Comparison of ENCODE assay signal across 8 cellular contexts in the genomic region with DNA sequence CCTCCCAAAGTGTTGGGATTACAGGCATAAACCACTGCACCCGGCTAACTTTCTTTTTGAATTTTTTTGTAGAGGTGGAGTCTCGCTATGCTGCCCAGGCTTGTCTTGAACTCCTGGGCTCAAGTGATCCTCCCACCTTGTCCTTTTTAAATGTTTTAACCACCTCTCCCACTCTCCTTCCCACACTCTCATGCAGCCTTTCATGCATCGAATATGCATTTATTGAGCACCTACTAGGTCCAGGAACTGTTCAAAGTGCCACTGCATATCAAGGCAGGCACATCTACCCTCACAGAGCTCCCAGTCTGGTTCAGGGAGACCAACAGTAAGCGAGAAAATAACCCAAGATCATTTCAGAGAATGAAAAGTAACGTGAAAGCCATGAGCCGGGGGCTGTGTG. TPM values are rescaled to one million over a fixed set of nuclear protein-coding genes. Genes with fewer than 3 reads are reported as not detected.
A peak's percentile ranks its signal among the peaks of the same experiment; 100 is the strongest.
DNase-seq lines count a peak whose midpoint lies in the region; ATAC-seq and TF ChIP-seq lines count a peak whose summit lies in the region.

No MANE protein-coding gene starts in this region.

- H2BK12ac ChIP-seq in trophoblast cell (ENCODE audit: low read length) = no peak overlapping the region

- H2AFZ ChIP-seq in trophoblast cell (ENCODE audit: insufficient read depth, low read length, poor library complexity) = no peak overlapping the region

- peak overlapping the region; percentile 87 to 95 (median 91) for H3K4me3 Mint-ChIP-seq in CD8-positive, alpha-beta memory T cell

- no peaks in the 10 kb centered on the region for H3K27me3 Mint-ChIP-seq in CD8-positive, alpha-beta memory T cell

- H3K27ac ChIP-seq in CD8-positive, alpha-beta memory T cell (ENCODE audit: low read depth, low read length) = peak overlapping the region; percentile 76
- H3K27ac ChIP-seq in Peyer's patch (peak overlapping the region; percentile 78 to 98 (median 94)), epithelial cell of prostate (peak overlapping the region; percentile 87), trophoblast cell (ENCODE audit: low read depth, low read length) (no peak overlapping the region)

- CTCF ChIA-PET in CD8-positive, alpha-beta memory T cell (lab: Charles Lee) = interaction anchor here (2.0 to 7.8 kb wide), 2 partner anchors 21 to 81 kb away, joined by 6 to 55 read pairs; no protein-coding TSS in a partner anchor

- peaks cover 24 to 41% (median 30%) of the 10 kb centered on the region in 3 donors for H3K4me1 Mint-ChIP-seq in CD8-positive, alpha-beta memory T cell

- H2AK5ac ChIP-seq in trophoblast cell (ENCODE audit: low read length) = no peak overlapping the region

- POLR2A ChIA-PET in CD8-positive, alpha-beta memory T cell (lab: Charles Lee) = no interaction called here

- no peak overlapping the region for H3K23ac ChIP-seq in trophoblast cell (ENCODE audit: low read length)

- H3K9ac ChIP-seq in trophoblast cell (ENCODE audit: low read length) = no peak overlapping the region

- no peak for DNase-seq in CD8-positive, alpha-beta memory T cell
- DNase-seq in Peyer's patch = no peak
- DNase-seq in epithelial cell of prostate (ENCODE audit: low read depth, low spot score) = no peak
- DNase-seq in trophoblast cell = no peak
- no peak for DNase-seq in NCI-H1417 (lab: John Stamatoyannopoulos, UW)
- no peak for DNase-seq in stimulated activated CD4-positive, alpha-beta T cell treated with anti-CD3 and anti-CD28 coated beads, Interleukin-12 subunit alpha, Interleukin-12 subunit beta, amount 100 ng/mL, for 4 hours
- no peak for DNase-seq in NCI-H146 treated with DMSO at 0.1 percent for 48 hours (lab: John Stamatoyannopoulos, UW; ENCODE audit: unreplicated experiment)

- no peaks in the 10 kb centered on the region for H3K9me3 Mint-ChIP-seq in CD8-positive, alpha-beta memory T cell

- no peak overlapping the region for H2BK120ac ChIP-seq in trophoblast cell (ENCODE audit: insufficient read depth, low read length, poor library complexity)

- WGBS in trophoblast cell (ENCODE audit: extremely low coverage, insufficient coverage, insufficient read length) = no CpG with 5 or more reads among the region's 6 CpGs

- TF ChIP-seq CTCF in Peyer's patch (IDR thresholded peaks at IDR 0.05) = no peak

- peaks cover 0 to 7% (median 0%) of the 10 kb centered on the region in 3 donors for H3K36me3 Mint-ChIP-seq in CD8-positive, alpha-beta memory T cell

- H3K4me2 ChIP-seq in trophoblast cell (ENCODE audit: low read length) = no peak overlapping the region

- H3K27ac Mint-ChIP-seq in CD8-positive, alpha-beta memory T cell = peak overlapping the region; percentile 75 to 99 (median 93)

- H3K36me3 ChIP-seq in CD8-positive, alpha-beta memory T cell (ENCODE audit: insufficient read depth, low read length) = no peaks in the 10 kb centered on the region
- H3K36me3 ChIP-seq in Peyer's patch = no peaks in the 10 kb centered on the region
- H3K36me3 ChIP-seq in trophoblast cell (ENCODE audit: control insufficient read depth in 1 of 2, insufficient read depth in 2 of 2, low read length in 2 of 2) = no peaks in the 10 kb centered on the region

- no peak for TF ChIP-seq POLR2A in Peyer's patch (IDR thresholded peaks at IDR 0.05)

- H4K12ac ChIP-seq in trophoblast cell (ENCODE audit: low read depth, low read length) = peak overlapping the region; percentile 46

- peaks cover 18% of the 10 kb centered on the region for H3K4me1 ChIP-seq in CD8-positive, alpha-beta memory T cell (ENCODE audit: insufficient read depth, low read length)
- H3K4me1 ChIP-seq in Peyer's patch = peaks cover 0 to 43% (median 5%) of the 10 kb centered on the region in 4 donors
- peaks cover 0 to 6% of the 10 kb centered on the region in 2 experiments for H3K4me1 ChIP-seq in trophoblast cell (ENCODE audit: control insufficient read depth in 1 of 2, insufficient read depth in 2 of 2, low read length in 2 of 2)

- H3K79me2 ChIP-seq in trophoblast cell (ENCODE audit: control insufficient read depth, insufficient read depth, low read length, poor library complexity) = peaks cover 2% of the 10 kb centered on the region

- no peaks in the 10 kb centered on the region for H3K27me3 ChIP-seq in CD8-positive, alpha-beta memory T cell (ENCODE audit: insufficient read depth, low read length, poor library complexity, severe bottlenecking)
- H3K27me3 ChIP-seq in Peyer's patch (no peaks in the 10 kb centered on the region), trophoblast cell (ENCODE audit: insufficient read depth, low read length) (no peaks in the 10 kb centered on the region)

- no peaks in the 10 kb centered on the region for H3K9me3 ChIP-seq in CD8-positive, alpha-beta memory T cell (ENCODE audit: low read length)
- H3K9me3 ChIP-seq in Peyer's patch (no peaks in the 10 kb centered on the region), trophoblast cell (ENCODE audit: insufficient read depth, low read depth, low read length) (peaks cover 3% of the 10 kb centered on the region)

- no peak overlapping the region for H2BK5ac ChIP-seq in trophoblast cell (ENCODE audit: low read depth, low read length, poor library complexity)

- H3K79me1 ChIP-seq in trophoblast cell (ENCODE audit: low read length) = peaks cover 5% of the 10 kb centered on the region

- H4K8ac ChIP-seq in trophoblast cell (ENCODE audit: low read depth, low read length) = no peak overlapping the region

- H3K4ac ChIP-seq in trophoblast cell (ENCODE audit: low read depth, low read length) = no peak overlapping the region

- ATAC-seq in GM19023 (IDR thresholded peaks at IDR 0.05; ENCODE audit: unreplicated experiment) = no peak

- H3K14ac ChIP-seq in trophoblast cell (ENCODE audit: low read length) = no peak overlapping the region

- H4K91ac ChIP-seq in trophoblast cell (ENCODE audit: low read depth, low read length) = no peak overlapping the region

- H3K18ac ChIP-seq in trophoblast cell (ENCODE audit: low read length) = no peak overlapping the region

- H3K4me3 ChIP-seq in CD8-positive, alpha-beta memory T cell (ENCODE audit: low read length) = peak overlapping the region; percentile 75
- H3K4me3 ChIP-seq in Peyer's patch = peak overlapping the region; percentile 72 to 99 (median 92)
- no peak overlapping the region for H3K4me3 ChIP-seq in trophoblast cell (ENCODE audit: low read depth, low read length)

RNA-seq across cellular contexts. Expression of gene TICAM1, which starts 1.2 kb away (rescaled TPM):
- 10 to 100 TPM; 24.4 to 26.5 TPM for total RNA-seq in CD8-positive, alpha-beta memory T cell
- 13.8 TPM for polyA plus RNA-seq in CD8-positive, alpha-beta memory T cell
- 10 to 100 TPM; 14.0 to 45.8 (median 28.8) TPM for total RNA-seq in Peyer's patch
- 7.5 and 7.6 TPM in 2 replicates for polyA plus RNA-seq in trophoblast cell (2013)

RNA-seq across cellular contexts. Expression of gene PLIN3, which starts 37.1 kb away (rescaled TPM):
- 10 to 100 TPM; 12.3 to 15.4 TPM for total RNA-seq in CD8-positive, alpha-beta memory T cell
- polyA plus RNA-seq in CD8-positive, alpha-beta memory T cell = 21.6 TPM
- total RNA-seq in Peyer's patch = 100 to 1,000 TPM in 3 of 4 donors, 10 to 100 TPM in 1; 22.3 to 150 (median 108) TPM
- polyA plus RNA-seq in trophoblast cell (2013) = 45.5 and 47.5 TPM in 2 replicates

RNA-seq across cellular contexts. Expression of gene FEM1A, which starts 38.8 kb away (rescaled TPM):
- 10 to 100 TPM; 25.5 to 26.0 TPM for total RNA-seq in CD8-positive, alpha-beta memory T cell
- polyA plus RNA-seq in CD8-positive, alpha-beta memory T cell = 4.3 TPM
- 10 to 100 TPM; 12.8 to 14.9 (median 14.0) TPM for total RNA-seq in Peyer's patch
- polyA plus RNA-seq in trophoblast cell (2013) = 6.2 TPM in 2 replicates
